ENCODE assay signal across 20 cellular contexts in genomic region chr3:41029356-41029755, GRCh38.
DNase-seq lines count a peak whose midpoint lies in the region; ATAC-seq and TF ChIP-seq lines count a peak whose summit lies in the region.
"Had no signal": no experiment of that assay in that cellular context is flagged by ENCODE, and none has a peak within 500 bp of the region (broad histone marks: within the 10 kb centered on the region; RNA-seq: fewer than 3 reads in every experiment).

No MANE protein-coding gene starts in this region.

- no peaks in the 10 kb centered on the region for H3K9me3 Mint-ChIP-seq in activated T-cell treated with anti-CD3 and anti-CD28 coated beads, Interleukin-2, amount 50 U/mL, for 4 hours
- H3K9me3 Mint-ChIP-seq: CD4-positive, alpha-beta T cell; IgD-negative memory B cell had no signal

- no peak overlapping the region for H3K4me3 Mint-ChIP-seq in activated T-cell treated with anti-CD3 and anti-CD28 coated beads, Interleukin-2, amount 50 U/mL, for 4 hours
- H3K4me3 Mint-ChIP-seq: CD4-positive, alpha-beta T cell; GM23338; HFFc6; IgD-negative memory B cell had no signal

- TF ChIP-seq CTCF in fibroblast of pulmonary artery (IDR thresholded peaks at IDR 0.05; ENCODE audit: low read length, missing control alignments), result no peak

- ATAC-seq in activated T-cell treated with anti-CD3 and anti-CD28 coated beads, Interleukin-2, amount 50 U/mL, for 4 hours, result no peak
- ATAC-seq in HG02885 (IDR thresholded peaks at IDR 0.05; ENCODE audit: poor library complexity, unreplicated experiment), result no peak
- ATAC-seq: A549, GM23338, HCT116, HepG2 had no signal

- H3K4me3 ChIP-seq in fibroblast of pulmonary artery (replicated peaks; ENCODE audit: low read depth, low read length), result no peak overlapping the region
- H3K4me3 ChIP-seq: A549, GM23338 had no signal

- DNase-seq in DMS 273 (lab: John Stamatoyannopoulos, UW; ENCODE audit: unreplicated experiment) (peak; percentile 7), DMS 273 treated with DMSO at 0.1 percent for 48 hours (lab: John Stamatoyannopoulos, UW) (no peak), G401 (ENCODE audit: low spot score) (peak; percentile 63), cerebellar cortex (ENCODE audit: low spot score) (peak; percentile 55), fibroblast of pulmonary artery (ENCODE audit: low read depth) (peak; percentile 3), retina (no peak)
- no peak for DNase-seq in activated T-cell treated with anti-CD3 and anti-CD28 coated beads, Interleukin-2, amount 50 U/mL, for 4 hours
- DNase-seq: AML-193; Caco-2; CD4-positive, alpha-beta T cell; DND-41; EL; H7; HFFc6 had no signal

- H3K27me3 Mint-ChIP-seq in activated T-cell treated with anti-CD3 and anti-CD28 coated beads, Interleukin-2, amount 50 U/mL, for 4 hours (ENCODE audit: low read depth), result peaks cover 7% of the 10 kb centered on the region

- in situ Hi-C loops in G401 (cut with HindIII; ENCODE audit: low sequenced_read_pairs), result no loop called here

- H3K4me1 Mint-ChIP-seq in activated T-cell treated with anti-CD3 and anti-CD28 coated beads, Interleukin-2, amount 50 U/mL, for 4 hours (ENCODE audit: low read depth), result no peaks in the 10 kb centered on the region
- H3K4me1 Mint-ChIP-seq: GM23338 had no signal

- no peaks in the 10 kb centered on the region for H3K36me3 Mint-ChIP-seq in activated T-cell treated with anti-CD3 and anti-CD28 coated beads, Interleukin-2, amount 50 U/mL, for 4 hours (ENCODE audit: insufficient read depth)
- H3K36me3 Mint-ChIP-seq: IgD-negative memory B cell had no signal

Comparison
In these comparisons a context has a peak if more than half of its experiments do, and no peak if none do; other contexts are left out.
1. DNase-seq: peak in DMS 273 (single experiment), G401 (single experiment), cerebellar cortex (single experiment) and fibroblast of pulmonary artery (single experiment); none in DMS 273 treated with DMSO at 0.1 percent for 48 hours (single experiment), retina (single experiment) and activated T-cell treated with anti-CD3 and anti-CD28 coated beads, Interleukin-2, amount 50 U/mL, for 4 hours (single experiment).